6 cellular contexts compared by ENCODE assay signal in genomic region chr12:23433121-23433520, GRCh38.
"Had no signal": no experiment of that assay in that cellular context is flagged by ENCODE, and none has a peak within 500 bp of the region (broad histone marks: within the 10 kb centered on the region; RNA-seq: fewer than 3 reads in every experiment).

No MANE protein-coding gene starts in this region.

- DNase-seq: IMR-90, KBM-7, KG1 had no signal

- FAIRE-seq: HepG2, HTR-8/SVneo had no signal

- H3K27ac ChIP-seq: HL-60 had no signal

- ATAC-seq: HepG2 had no signal
